In genomic region chr5:87389635-87390034, GRCh38 we compare ENCODE assay signal across 16 cellular contexts. TPM values are rescaled to one million over a fixed set of nuclear protein-coding genes. Genes with fewer than 3 reads are reported as not detected.
DNase-seq lines count a peak whose midpoint lies in the region; ATAC-seq and TF ChIP-seq lines count a peak whose summit lies in the region.
"Had no signal": no experiment of that assay in that cellular context is flagged by ENCODE, and none has a peak within 500 bp of the region (broad histone marks: within the 10 kb centered on the region; RNA-seq: fewer than 3 reads in every experiment).

No MANE protein-coding gene starts in this region.

- TF ChIP-seq EP300 in transverse colon (IDR thresholded peaks at IDR 0.05; ENCODE audit: low read depth) = no peak

- H3K27me3 ChIP-seq in cardiac muscle cell = no peaks in the 10 kb centered on the region
- no peaks in the 10 kb centered on the region for H3K27me3 ChIP-seq in heart right ventricle
- H3K27me3 ChIP-seq in endocrine pancreas (ENCODE audit: control insufficient read depth, insufficient read depth, low read length) = no peaks in the 10 kb centered on the region
- H3K27me3 ChIP-seq in transverse colon = no peaks in the 10 kb centered on the region
- H3K27me3 ChIP-seq: BLaER1 had no signal

- no peak for TF ChIP-seq POLR2A in transverse colon (IDR thresholded peaks at IDR 0.05)

- 86 to 89% methylated on average over 4 of the region's 4 CpGs for WGBS in heart right ventricle, 2 donors
- 82 to 86% methylated on average over 4 of the region's 4 CpGs for WGBS in transverse colon (ENCODE audit: low coverage in 1 of 2), 2 donors

- DNase-seq in cardiac muscle cell (ENCODE audit: low read depth in 1 of 2, low spot score in 1 of 2) = no peak
- DNase-seq in heart right ventricle = no peak
- DNase-seq in H4 (ENCODE audit: low spot score) = no peak
- DNase-seq in transverse colon = no peak
- no peak for DNase-seq in EL
- DNase-seq: activated naive CD4-positive, alpha-beta T cell; H7; NCI-H146; NCI-H446; stimulated activated CD4-positive, alpha-beta T cell treated with anti-CD3 and anti-CD28 coated beads, Interleukin-4, amount 100 ng/mL, for 4 hours; WERI-Rb-1 had no signal

- peaks cover 9% of the 10 kb centered on the region for H3K4me1 ChIP-seq in cardiac muscle cell (ENCODE audit: low read depth)
- H3K4me1 ChIP-seq in heart right ventricle = peaks cover 0 to 26% (median 12%) of the 10 kb centered on the region in 9 donors
- H3K4me1 ChIP-seq in endocrine pancreas (ENCODE audit: control insufficient read depth, insufficient read depth, low read length) = peaks cover 15% of the 10 kb centered on the region
- H3K4me1 ChIP-seq in transverse colon = peaks cover 0 to 3% (median 0%) of the 10 kb centered on the region in 4 donors
- H3K4me1 ChIP-seq: BLaER1 had no signal

- H3K4me3 ChIP-seq in cardiac muscle cell (no peak overlapping the region), heart right ventricle (no peak overlapping the region), endocrine pancreas (ENCODE audit: control insufficient read depth, insufficient read depth, low read length) (peak overlapping the region; percentile 60), transverse colon (no peak overlapping the region)
- H3K4me3 ChIP-seq: BLaER1, smooth muscle cell, thoracic aorta had no signal

- in situ Hi-C loops in transverse colon (cut with MboI; ENCODE audit: low pct_ligation_motif_present in 1 of 4, low pct_unique_long_range_greater_than_20kb in 1 of 4, low sequenced_read_pairs in 3 of 4) = loop anchor here in 1 of 4 donors (25.0 kb wide), 2 partner anchors 127 to 327 kb away; partner anchors contain the start of gene RASA1

- intact Hi-C loops in heart right ventricle (cut with DNase I) = loop anchor here in 6 of 10 donors (10.0 kb wide), 2 partner anchors 125 to 315 kb away; partner anchors contain the start of gene RASA1 (in 6 of the 6)
- intact Hi-C loops in transverse colon (cut with DNase I; ENCODE audit: low total_unique reads) = no loop called here

- H3K27ac ChIP-seq in cardiac muscle cell = peak overlapping the region; percentile 31
- H3K27ac ChIP-seq in heart right ventricle = no peak overlapping the region
- H3K27ac ChIP-seq in transverse colon = no peak overlapping the region
- H3K27ac ChIP-seq: BLaER1, thoracic aorta, WERI-Rb-1 had no signal

- TF ChIP-seq CTCF in cardiac muscle cell (IDR thresholded peaks at IDR 0.05; ENCODE audit: low read depth, low read length) (no peak), heart right ventricle (IDR thresholded peaks at IDR 0.05) (no peak), transverse colon (IDR thresholded peaks at IDR 0.05) (no peak)

- H3K9me3 ChIP-seq in cardiac muscle cell (ENCODE audit: low read depth) (no peaks in the 10 kb centered on the region), heart right ventricle (no peaks in the 10 kb centered on the region), endocrine pancreas (ENCODE audit: control insufficient read depth, low read length) (no peaks in the 10 kb centered on the region), transverse colon (no peaks in the 10 kb centered on the region)
- H3K9me3 ChIP-seq: BLaER1, thoracic aorta had no signal

- H3K9ac ChIP-seq in endocrine pancreas (ENCODE audit: control insufficient read depth, insufficient read depth, low read length) = no peak overlapping the region
- H3K9ac ChIP-seq: BLaER1 had no signal

- H3K36me3 ChIP-seq in cardiac muscle cell (peaks cover 75% of the 10 kb centered on the region), heart right ventricle (peaks cover 0 to 100% (median 48%) of the 10 kb centered on the region in 9 donors), endocrine pancreas (ENCODE audit: control insufficient read depth, insufficient read depth, low read length) (no peaks in the 10 kb centered on the region), transverse colon (peaks cover 0 to 76% (median 24%) of the 10 kb centered on the region in 4 donors)

- no peak for ATAC-seq in heart right ventricle
- peak; percentile 48 for ATAC-seq in HG03354 (IDR thresholded peaks at IDR 0.05; ENCODE audit: poor library complexity, severe bottlenecking, unreplicated experiment)

RNA-seq across cellular contexts. Expression of gene CCNH, which starts 23.1 kb away (rescaled TPM):
- total RNA-seq in cardiac muscle cell (50.9 and 72.2 TPM in 2 replicates), heart right ventricle (10 to 100 TPM; 23.5 to 34.8 (median 24.5) TPM), transverse colon (100 to 1,000 TPM in 1 of 4 donors, 10 to 100 TPM in 3; 23.9 to 163 (median 68.3) TPM)
- polyA plus RNA-seq in cardiac muscle cell (37.6 and 64.7 TPM in 2 replicates), heart right ventricle (10 to 100 TPM; 23.7 to 36.2 TPM)
- 64.6 and 86.6 TPM in 2 replicates for total RNA-seq in H4 (2014; rRNA removed; shearing (Covaris generic))
